In genomic region chr11:76793834-76794291, GRCh38 we compare ENCODE assay signal across 15 cellular contexts. TPM values are rescaled to one million over a fixed set of nuclear protein-coding genes. Genes with fewer than 3 reads are reported as not detected.
DNase-seq lines count a peak whose midpoint lies in the region; TF ChIP-seq lines count a peak whose summit lies in the region.
"Had no signal": no experiment of that assay in that cellular context is flagged by ENCODE, and none has a peak within 500 bp of the region (broad histone marks: within the 10 kb centered on the region; RNA-seq: fewer than 3 reads in every experiment).

No MANE protein-coding gene starts in this region.

- no peak for DNase-seq in left ventricle myocardium inferior
- DNase-seq in cardiac septum (ENCODE audit: low spot score), result no peak
- DNase-seq in coronary artery (ENCODE audit: low spot score), result peak; percentile 65
- no peak for DNase-seq in ovary
- DNase-seq in activated T-cell treated with anti-CD3 and anti-CD28 coated beads, Interleukin-2, amount 50 U/mL, for 24 hours, result no peak
- no peak for DNase-seq in GM19238 (ENCODE audit: insufficient read length, low spot score)
- DNase-seq in NCI-H510A (lab: John Stamatoyannopoulos, UW), result no peak
- DNase-seq in stimulated activated naive CD4-positive, alpha-beta T cell treated with Interleukin-2 at 50 U/mL for 16 hours (lab: John Stamatoyannopoulos, UW), result no peak
- DNase-seq: activated CD4-positive, CD25-positive, alpha-beta regulatory T cell treated with anti-CD3 and anti-CD28 coated beads, Interleukin-2, amount 50 U/mL, for 72 hours; activated T-cell treated with anti-CD3 and anti-CD28 coated beads, Interleukin-2, amount 50 U/mL, for 4 hours; Karpas-422; naive B cell; NCI-H2171 treated with DMSO at 0.1 percent for 48 hours; SW 1271 had no signal

- no peak overlapping the region for H3K4me3 Mint-ChIP-seq in activated T-cell treated with anti-CD3 and anti-CD28 coated beads, Interleukin-2, amount 50 U/mL, for 24 hours
- H3K4me3 Mint-ChIP-seq: activated T-cell treated with anti-CD3 and anti-CD28 coated beads, Interleukin-2, amount 50 U/mL, for 4 hours; dendritic cell treated with granulocyte-macrophage colony-stimulating factor and Interleukin-4, amounts not matched to agents 40 ng/mL and 50 ng/mL, for 4 days; naive B cell had no signal

- H3K27me3 ChIP-seq in left ventricle myocardium inferior (ENCODE audit: low read depth), result no peaks in the 10 kb centered on the region
- H3K27me3 ChIP-seq in ovary, result no peaks in the 10 kb centered on the region

- no peak for TF ChIP-seq EP300 in ovary (IDR thresholded peaks at IDR 0.05)

- peaks cover 53% of the 10 kb centered on the region for H3K4me1 ChIP-seq in left ventricle myocardium inferior
- H3K4me1 ChIP-seq in ovary (ENCODE audit: insufficient read depth), result peaks cover 8% of the 10 kb centered on the region

- peak overlapping the region; percentile 54 for H3K27ac ChIP-seq in left ventricle myocardium inferior (replicated peaks)
- peak overlapping the region; percentile 40 to 65 for H3K27ac ChIP-seq in coronary artery
- peak overlapping the region; percentile 12 to 35 for H3K27ac ChIP-seq in ovary

- no peak for TF ChIP-seq POLR2A in ovary (IDR thresholded peaks at IDR 0.05)

- 66 to 75% (median 71%) methylated on average over 3 of the region's 3 CpGs for WGBS in ovary, 3 donors

- no peak for TF ChIP-seq CTCF in left ventricle myocardium inferior (IDR thresholded peaks at IDR 0.05; ENCODE audit: borderline replicate concordance)
- no peak for TF ChIP-seq CTCF in coronary artery (IDR thresholded peaks at IDR 0.05)
- TF ChIP-seq CTCF in ovary (IDR thresholded peaks at IDR 0.05), result no peak

- no peaks in the 10 kb centered on the region for H3K36me3 Mint-ChIP-seq in activated T-cell treated with anti-CD3 and anti-CD28 coated beads, Interleukin-2, amount 50 U/mL, for 24 hours (ENCODE audit: low read depth)
- H3K36me3 Mint-ChIP-seq: naive B cell had no signal

- intact Hi-C loops in left ventricle myocardium inferior (cut with micrococcal nuclease), result loop anchor here (2.0 kb wide), 1 partner anchor 59 kb away; no protein-coding TSS in a partner anchor
- intact Hi-C loops in cardiac septum (cut with DNase I), result no loop called here
- intact Hi-C loops in ovary (cut with DNase I), result no loop called here

- no peak overlapping the region for H3K27ac Mint-ChIP-seq in activated T-cell treated with anti-CD3 and anti-CD28 coated beads, Interleukin-2, amount 50 U/mL, for 24 hours
- H3K27ac Mint-ChIP-seq: dendritic cell treated with granulocyte-macrophage colony-stimulating factor and Interleukin-4, amounts not matched to agents 40 ng/mL and 50 ng/mL, for 4 days; naive B cell had no signal

- H3K9me3 ChIP-seq in left ventricle myocardium inferior (replicated peaks), result peaks cover 6% of the 10 kb centered on the region
- no peaks in the 10 kb centered on the region for H3K9me3 ChIP-seq in ovary

- H3K9me3 Mint-ChIP-seq in activated T-cell treated with anti-CD3 and anti-CD28 coated beads, Interleukin-2, amount 50 U/mL, for 24 hours, result no peaks in the 10 kb centered on the region
- H3K9me3 Mint-ChIP-seq: activated T-cell treated with anti-CD3 and anti-CD28 coated beads, Interleukin-2, amount 50 U/mL, for 4 hours; dendritic cell treated with granulocyte-macrophage colony-stimulating factor and Interleukin-4, amounts not matched to agents 40 ng/mL and 50 ng/mL, for 4 days had no signal

- H3K27me3 Mint-ChIP-seq in activated T-cell treated with anti-CD3 and anti-CD28 coated beads, Interleukin-2, amount 50 U/mL, for 24 hours, result peaks cover 4% of the 10 kb centered on the region

- H3K4me1 Mint-ChIP-seq in activated T-cell treated with anti-CD3 and anti-CD28 coated beads, Interleukin-2, amount 50 U/mL, for 24 hours (ENCODE audit: low read depth), result peaks cover 2% of the 10 kb centered on the region
- H3K4me1 Mint-ChIP-seq: naive B cell had no signal

- H3K4me3 ChIP-seq in left ventricle myocardium inferior, result no peak overlapping the region
- H3K4me3 ChIP-seq in coronary artery, result no peak overlapping the region
- H3K4me3 ChIP-seq in ovary, result no peak overlapping the region

- H3K36me3 ChIP-seq in left ventricle myocardium inferior (peaks cover 19% of the 10 kb centered on the region), ovary (no peaks in the 10 kb centered on the region)

RNA-seq across cellular contexts. Expression of gene TSKU, which starts 10.7 kb away (rescaled TPM):
- total RNA-seq in left ventricle myocardium inferior (12.1 TPM), cardiac septum (6.9 TPM), ovary (100 to 1,000 TPM in 1 of 7 donors, 10 to 100 TPM in 6; 19.2 to 114 (median 67.0) TPM)
- polyA plus RNA-seq in ovary, result 10 to 100 TPM; 19.3 to 22.0 TPM
